1 cellular context compared by ENCODE assay signal in the genomic region with DNA sequence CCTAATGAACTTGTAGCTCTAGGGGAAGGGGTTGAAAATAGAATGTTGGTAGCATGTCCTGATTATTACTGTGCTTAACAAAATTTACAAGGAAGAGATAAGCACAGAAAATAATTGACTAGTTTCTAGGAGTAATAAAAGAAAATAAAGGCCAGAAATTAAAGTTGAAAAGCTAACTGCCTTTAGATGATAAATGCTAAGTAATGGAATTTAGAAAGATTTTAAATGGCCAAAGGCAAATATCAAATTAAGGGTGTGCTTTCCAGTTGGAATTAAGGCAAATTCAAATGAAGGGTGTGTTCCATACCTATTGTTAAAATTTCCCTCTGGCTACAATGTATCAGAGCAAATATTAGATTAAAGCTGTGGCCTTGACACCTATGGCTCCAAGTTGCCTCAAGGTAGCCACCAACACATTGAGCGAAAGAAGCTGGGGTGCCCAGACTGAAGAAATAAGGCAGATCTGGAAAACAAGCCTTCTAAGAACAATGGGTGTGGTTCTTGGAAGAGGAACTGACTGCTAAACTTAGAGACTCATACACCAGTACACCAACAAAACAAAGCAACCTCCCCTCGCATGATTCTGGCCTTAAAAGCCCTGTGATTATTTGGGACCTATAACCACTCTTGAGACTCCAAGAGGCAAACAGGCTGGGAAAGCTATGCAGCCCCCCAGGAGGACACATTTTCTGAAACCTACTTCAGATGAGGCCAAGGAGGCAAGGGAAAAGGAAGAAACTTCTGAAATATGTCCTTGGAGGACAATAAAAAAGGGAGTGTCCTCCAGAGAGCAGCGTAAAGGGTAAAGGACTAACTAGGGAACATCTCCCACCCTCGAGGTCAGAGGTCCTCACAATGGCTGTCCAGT.
TF ChIP-seq lines count a peak whose summit lies in the region.

No MANE protein-coding gene starts in this region.

TF ChIP-seq in K562, 482 proteins besides CTCF, POLR2A, EP300 and RAD21 (continues in another document):
- TF ChIP-seq, protein P1, sequence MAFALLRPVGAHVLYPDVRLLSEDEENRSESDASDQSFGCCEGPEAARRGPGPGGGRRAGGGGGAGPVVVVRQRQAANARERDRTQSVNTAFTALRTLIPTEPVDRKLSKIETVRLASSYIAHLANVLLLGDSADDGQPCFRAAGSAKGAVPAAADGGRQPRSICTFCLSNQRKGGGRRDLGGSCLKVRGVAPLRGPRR (CRISPR knock-in tag; IDR thresholded peaks at IDR 0.05): 0 out of 2 replicates have a peak, but pooled peaks have one; percentile 45
- TF ChIP-seq NR4A1 (CRISPR knock-in tag; IDR thresholded peaks at IDR 0.05) (0 out of 2 replicates have a peak, but pooled peaks have one; percentile 37), NR4A1 (tag; IDR thresholded peaks at IDR 0.05) (peak; percentile 24; the same call in 1 of the 2 replicates), LEF1 (IDR thresholded peaks at IDR 0.05) (peak; percentile 88), MECOM (CRISPR knock-in tag; IDR thresholded peaks at IDR 0.05) (0 out of 2 replicates have a peak, but pooled peaks have one; percentile 8), JUND (IDR thresholded peaks at IDR 0.05; ENCODE audit: borderline replicate concordance, low read depth, low read length) (peak; percentile 59; the same call in 1 of the 2 replicates), JUND (tag; IDR thresholded peaks at IDR 0.05; ENCODE audit: borderline replicate concordance, low read depth, low read length) (peak; percentile 53; the same call in 2 of the 3 replicates), ZNF263 (CRISPR knock-in tag; IDR thresholded peaks at IDR 0.05; ENCODE audit: borderline replicate concordance) (no peak), FOXK2 (conservative IDR thresholded peaks at IDR 0.05 in 1 of 2, IDR thresholded peaks at IDR 0.05 in 1 of 2; ENCODE audit: low read depth in 2 of 2) (peak; percentile 62 to 64; a peak in 3 of 4 replicates), DPF2 (IDR thresholded peaks at IDR 0.05) (peak; percentile 62), KLF6 (CRISPR knock-in tag; IDR thresholded peaks at IDR 0.05; ENCODE audit: borderline replicate concordance) (peak; percentile 38; the same call in 1 of the 2 replicates), IFI16 (CRISPR knock-in tag; IDR thresholded peaks at IDR 0.05) (0 out of 2 replicates have a peak, but pooled peaks have one; percentile 14), RBM34 (IDR thresholded peaks at IDR 0.05; ENCODE audit: borderline replicate concordance, insufficient read depth, low read length) (no peak), ZNF76 (CRISPR knock-in tag; IDR thresholded peaks at IDR 0.05; ENCODE audit: borderline replicate concordance) (0 out of 2 replicates have a peak, but pooled peaks have one; percentile 52), DMBX1 (CRISPR knock-in tag; IDR thresholded peaks at IDR 0.05; ENCODE audit: borderline replicate concordance) (peak; percentile 75; the same call in 1 of the 2 replicates), ZNF766 (CRISPR knock-in tag; conservative IDR thresholded peaks at IDR 0.05) (0 out of 2 replicates have a peak, but pooled peaks have one; percentile 28), ZNF134 (CRISPR knock-in tag; conservative IDR thresholded peaks at IDR 0.05) (peak; percentile 38; the same call in 1 of the 2 replicates), CBX3 (IDR thresholded peaks at IDR 0.05; ENCODE audit: borderline replicate concordance in 1 of 2, low read length in 2 of 2) (no peak; a peak in 1 of 3 replicates), NCOA1 (IDR thresholded peaks at IDR 0.05; ENCODE audit: low read depth) (peak; percentile 43; the same call in 1 of the 2 replicates), TEAD4 (IDR thresholded peaks at IDR 0.05; ENCODE audit: low read length) (peak; percentile 28; the same call in 1 of the 2 replicates), TEAD4 (CRISPR knock-in tag; IDR thresholded peaks at IDR 0.05; ENCODE audit: borderline replicate concordance) (no peak), TCF3 (CRISPR knock-in tag; IDR thresholded peaks at IDR 0.05) (peak; percentile 60), CBFA2T3 (IDR thresholded peaks at IDR 0.05) (peak; percentile 19; the same call in 1 of the 2 replicates)
- TF ChIP-seq, protein P2, sequence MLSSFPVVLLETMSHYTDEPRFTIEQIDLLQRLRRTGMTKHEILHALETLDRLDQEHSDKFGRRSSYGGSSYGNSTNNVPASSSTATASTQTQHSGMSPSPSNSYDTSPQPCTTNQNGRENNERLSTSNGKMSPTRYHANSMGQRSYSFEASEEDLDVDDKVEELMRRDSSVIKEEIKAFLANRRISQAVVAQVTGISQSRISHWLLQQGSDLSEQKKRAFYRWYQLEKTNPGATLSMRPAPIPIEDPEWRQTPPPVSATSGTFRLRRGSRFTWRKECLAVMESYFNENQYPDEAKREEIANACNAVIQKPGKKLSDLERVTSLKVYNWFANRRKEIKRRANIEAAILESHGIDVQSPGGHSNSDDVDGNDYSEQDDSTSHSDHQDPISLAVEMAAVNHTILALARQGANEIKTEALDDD (IDR thresholded peaks at IDR 0.05): peak; percentile 87
- TF ChIP-seq, protein P3, sequence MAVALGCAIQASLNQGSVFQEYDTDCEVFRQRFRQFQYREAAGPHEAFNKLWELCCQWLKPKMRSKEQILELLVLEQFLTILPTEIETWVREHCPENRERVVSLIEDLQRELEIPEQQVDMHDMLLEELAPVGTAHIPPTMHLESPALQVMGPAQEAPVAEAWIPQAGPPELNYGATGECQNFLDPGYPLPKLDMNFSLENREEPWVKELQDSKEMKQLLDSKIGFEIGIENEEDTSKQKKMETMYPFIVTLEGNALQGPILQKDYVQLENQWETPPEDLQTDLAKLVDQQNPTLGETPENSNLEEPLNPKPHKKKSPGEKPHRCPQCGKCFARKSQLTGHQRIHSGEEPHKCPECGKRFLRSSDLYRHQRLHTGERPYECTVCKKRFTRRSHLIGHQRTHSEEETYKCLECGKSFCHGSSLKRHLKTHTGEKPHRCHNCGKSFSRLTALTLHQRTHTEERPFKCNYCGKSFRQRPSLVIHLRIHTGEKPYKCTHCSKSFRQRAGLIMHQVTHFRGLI (CRISPR knock-in tag; IDR thresholded peaks at IDR 0.05): 0 out of 2 replicates have a peak, but pooled peaks have one; percentile 36
- TF ChIP-seq, protein P4, sequence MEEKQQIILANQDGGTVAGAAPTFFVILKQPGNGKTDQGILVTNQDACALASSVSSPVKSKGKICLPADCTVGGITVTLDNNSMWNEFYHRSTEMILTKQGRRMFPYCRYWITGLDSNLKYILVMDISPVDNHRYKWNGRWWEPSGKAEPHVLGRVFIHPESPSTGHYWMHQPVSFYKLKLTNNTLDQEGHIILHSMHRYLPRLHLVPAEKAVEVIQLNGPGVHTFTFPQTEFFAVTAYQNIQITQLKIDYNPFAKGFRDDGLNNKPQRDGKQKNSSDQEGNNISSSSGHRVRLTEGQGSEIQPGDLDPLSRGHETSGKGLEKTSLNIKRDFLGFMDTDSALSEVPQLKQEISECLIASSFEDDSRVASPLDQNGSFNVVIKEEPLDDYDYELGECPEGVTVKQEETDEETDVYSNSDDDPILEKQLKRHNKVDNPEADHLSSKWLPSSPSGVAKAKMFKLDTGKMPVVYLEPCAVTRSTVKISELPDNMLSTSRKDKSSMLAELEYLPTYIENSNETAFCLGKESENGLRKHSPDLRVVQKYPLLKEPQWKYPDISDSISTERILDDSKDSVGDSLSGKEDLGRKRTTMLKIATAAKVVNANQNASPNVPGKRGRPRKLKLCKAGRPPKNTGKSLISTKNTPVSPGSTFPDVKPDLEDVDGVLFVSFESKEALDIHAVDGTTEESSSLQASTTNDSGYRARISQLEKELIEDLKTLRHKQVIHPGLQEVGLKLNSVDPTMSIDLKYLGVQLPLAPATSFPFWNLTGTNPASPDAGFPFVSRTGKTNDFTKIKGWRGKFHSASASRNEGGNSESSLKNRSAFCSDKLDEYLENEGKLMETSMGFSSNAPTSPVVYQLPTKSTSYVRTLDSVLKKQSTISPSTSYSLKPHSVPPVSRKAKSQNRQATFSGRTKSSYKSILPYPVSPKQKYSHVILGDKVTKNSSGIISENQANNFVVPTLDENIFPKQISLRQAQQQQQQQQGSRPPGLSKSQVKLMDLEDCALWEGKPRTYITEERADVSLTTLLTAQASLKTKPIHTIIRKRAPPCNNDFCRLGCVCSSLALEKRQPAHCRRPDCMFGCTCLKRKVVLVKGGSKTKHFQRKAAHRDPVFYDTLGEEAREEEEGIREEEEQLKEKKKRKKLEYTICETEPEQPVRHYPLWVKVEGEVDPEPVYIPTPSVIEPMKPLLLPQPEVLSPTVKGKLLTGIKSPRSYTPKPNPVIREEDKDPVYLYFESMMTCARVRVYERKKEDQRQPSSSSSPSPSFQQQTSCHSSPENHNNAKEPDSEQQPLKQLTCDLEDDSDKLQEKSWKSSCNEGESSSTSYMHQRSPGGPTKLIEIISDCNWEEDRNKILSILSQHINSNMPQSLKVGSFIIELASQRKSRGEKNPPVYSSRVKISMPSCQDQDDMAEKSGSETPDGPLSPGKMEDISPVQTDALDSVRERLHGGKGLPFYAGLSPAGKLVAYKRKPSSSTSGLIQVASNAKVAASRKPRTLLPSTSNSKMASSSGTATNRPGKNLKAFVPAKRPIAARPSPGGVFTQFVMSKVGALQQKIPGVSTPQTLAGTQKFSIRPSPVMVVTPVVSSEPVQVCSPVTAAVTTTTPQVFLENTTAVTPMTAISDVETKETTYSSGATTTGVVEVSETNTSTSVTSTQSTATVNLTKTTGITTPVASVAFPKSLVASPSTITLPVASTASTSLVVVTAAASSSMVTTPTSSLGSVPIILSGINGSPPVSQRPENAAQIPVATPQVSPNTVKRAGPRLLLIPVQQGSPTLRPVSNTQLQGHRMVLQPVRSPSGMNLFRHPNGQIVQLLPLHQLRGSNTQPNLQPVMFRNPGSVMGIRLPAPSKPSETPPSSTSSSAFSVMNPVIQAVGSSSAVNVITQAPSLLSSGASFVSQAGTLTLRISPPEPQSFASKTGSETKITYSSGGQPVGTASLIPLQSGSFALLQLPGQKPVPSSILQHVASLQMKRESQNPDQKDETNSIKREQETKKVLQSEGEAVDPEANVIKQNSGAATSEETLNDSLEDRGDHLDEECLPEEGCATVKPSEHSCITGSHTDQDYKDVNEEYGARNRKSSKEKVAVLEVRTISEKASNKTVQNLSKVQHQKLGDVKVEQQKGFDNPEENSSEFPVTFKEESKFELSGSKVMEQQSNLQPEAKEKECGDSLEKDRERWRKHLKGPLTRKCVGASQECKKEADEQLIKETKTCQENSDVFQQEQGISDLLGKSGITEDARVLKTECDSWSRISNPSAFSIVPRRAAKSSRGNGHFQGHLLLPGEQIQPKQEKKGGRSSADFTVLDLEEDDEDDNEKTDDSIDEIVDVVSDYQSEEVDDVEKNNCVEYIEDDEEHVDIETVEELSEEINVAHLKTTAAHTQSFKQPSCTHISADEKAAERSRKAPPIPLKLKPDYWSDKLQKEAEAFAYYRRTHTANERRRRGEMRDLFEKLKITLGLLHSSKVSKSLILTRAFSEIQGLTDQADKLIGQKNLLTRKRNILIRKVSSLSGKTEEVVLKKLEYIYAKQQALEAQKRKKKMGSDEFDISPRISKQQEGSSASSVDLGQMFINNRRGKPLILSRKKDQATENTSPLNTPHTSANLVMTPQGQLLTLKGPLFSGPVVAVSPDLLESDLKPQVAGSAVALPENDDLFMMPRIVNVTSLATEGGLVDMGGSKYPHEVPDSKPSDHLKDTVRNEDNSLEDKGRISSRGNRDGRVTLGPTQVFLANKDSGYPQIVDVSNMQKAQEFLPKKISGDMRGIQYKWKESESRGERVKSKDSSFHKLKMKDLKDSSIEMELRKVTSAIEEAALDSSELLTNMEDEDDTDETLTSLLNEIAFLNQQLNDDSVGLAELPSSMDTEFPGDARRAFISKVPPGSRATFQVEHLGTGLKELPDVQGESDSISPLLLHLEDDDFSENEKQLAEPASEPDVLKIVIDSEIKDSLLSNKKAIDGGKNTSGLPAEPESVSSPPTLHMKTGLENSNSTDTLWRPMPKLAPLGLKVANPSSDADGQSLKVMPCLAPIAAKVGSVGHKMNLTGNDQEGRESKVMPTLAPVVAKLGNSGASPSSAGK (IDR thresholded peaks at IDR 0.05): peak; percentile 21; the same call in 1 of the 2 replicates
- TF ChIP-seq, protein P5, sequence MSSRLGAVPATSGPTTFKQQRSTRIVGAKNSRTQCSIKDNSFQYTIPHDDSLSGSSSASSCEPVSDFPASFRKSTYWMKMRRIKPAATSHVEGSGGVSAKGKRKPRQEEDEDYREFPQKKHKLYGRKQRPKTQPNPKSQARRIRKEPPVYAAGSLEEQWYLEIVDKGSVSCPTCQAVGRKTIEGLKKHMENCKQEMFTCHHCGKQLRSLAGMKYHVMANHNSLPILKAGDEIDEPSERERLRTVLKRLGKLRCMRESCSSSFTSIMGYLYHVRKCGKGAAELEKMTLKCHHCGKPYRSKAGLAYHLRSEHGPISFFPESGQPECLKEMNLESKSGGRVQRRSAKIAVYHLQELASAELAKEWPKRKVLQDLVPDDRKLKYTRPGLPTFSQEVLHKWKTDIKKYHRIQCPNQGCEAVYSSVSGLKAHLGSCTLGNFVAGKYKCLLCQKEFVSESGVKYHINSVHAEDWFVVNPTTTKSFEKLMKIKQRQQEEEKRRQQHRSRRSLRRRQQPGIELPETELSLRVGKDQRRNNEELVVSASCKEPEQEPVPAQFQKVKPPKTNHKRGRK (tag; IDR thresholded peaks at IDR 0.05): no peak
- TF ChIP-seq, protein P6, sequence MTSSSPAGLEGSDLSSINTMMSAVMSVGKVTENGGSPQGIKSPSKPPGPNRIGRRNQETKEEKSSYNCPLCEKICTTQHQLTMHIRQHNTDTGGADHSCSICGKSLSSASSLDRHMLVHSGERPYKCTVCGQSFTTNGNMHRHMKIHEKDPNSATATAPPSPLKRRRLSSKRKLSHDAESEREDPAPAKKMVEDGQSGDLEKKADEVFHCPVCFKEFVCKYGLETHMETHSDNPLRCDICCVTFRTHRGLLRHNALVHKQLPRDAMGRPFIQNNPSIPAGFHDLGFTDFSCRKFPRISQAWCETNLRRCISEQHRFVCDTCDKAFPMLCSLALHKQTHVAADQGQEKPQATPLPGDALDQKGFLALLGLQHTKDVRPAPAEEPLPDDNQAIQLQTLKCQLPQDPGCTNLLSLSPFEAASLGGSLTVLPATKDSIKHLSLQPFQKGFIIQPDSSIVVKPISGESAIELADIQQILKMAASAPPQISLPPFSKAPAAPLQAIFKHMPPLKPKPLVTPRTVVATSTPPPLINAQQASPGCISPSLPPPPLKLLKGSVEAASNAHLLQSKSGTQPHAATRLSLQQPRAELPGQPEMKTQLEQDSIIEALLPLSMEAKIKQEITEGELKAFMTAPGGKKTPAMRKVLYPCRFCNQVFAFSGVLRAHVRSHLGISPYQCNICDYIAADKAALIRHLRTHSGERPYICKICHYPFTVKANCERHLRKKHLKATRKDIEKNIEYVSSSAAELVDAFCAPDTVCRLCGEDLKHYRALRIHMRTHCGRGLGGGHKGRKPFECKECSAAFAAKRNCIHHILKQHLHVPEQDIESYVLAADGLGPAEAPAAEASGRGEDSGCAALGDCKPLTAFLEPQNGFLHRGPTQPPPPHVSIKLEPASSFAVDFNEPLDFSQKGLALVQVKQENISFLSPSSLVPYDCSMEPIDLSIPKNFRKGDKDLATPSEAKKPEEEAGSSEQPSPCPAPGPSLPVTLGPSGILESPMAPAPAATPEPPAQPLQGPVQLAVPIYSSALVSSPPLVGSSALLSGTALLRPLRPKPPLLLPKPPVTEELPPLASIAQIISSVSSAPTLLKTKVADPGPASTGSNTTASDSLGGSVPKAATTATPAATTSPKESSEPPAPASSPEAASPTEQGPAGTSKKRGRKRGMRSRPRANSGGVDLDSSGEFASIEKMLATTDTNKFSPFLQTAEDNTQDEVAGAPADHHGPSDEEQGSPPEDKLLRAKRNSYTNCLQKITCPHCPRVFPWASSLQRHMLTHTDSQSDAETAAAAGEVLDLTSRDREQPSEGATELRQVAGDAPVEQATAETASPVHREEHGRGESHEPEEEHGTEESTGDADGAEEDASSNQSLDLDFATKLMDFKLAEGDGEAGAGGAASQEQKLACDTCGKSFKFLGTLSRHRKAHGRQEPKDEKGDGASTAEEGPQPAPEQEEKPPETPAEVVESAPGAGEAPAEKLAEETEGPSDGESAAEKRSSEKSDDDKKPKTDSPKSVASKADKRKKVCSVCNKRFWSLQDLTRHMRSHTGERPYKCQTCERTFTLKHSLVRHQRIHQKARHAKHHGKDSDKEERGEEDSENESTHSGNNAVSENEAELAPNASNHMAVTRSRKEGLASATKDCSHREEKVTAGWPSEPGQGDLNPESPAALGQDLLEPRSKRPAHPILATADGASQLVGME (CRISPR knock-in tag; IDR thresholded peaks at IDR 0.05): 0 out of 2 replicates have a peak, but pooled peaks have one; percentile 8
